Comparison of ENCODE assay signal across 11 cellular contexts in genomic region chr14:57392830-57393229, GRCh38. TPM values are rescaled to one million over a fixed set of nuclear protein-coding genes. Genes with fewer than 3 reads are reported as not detected.
DNase-seq lines count a peak whose midpoint lies in the region; ATAC-seq, FAIRE-seq and TF ChIP-seq lines count a peak whose summit lies in the region.
"Had no signal": no experiment of that assay in that cellular context is flagged by ENCODE, and none has a peak within 500 bp of the region (broad histone marks: within the 10 kb centered on the region; RNA-seq: fewer than 3 reads in every experiment).

No MANE protein-coding gene starts in this region.

- peaks cover 35% of the 10 kb centered on the region for H3K4me1 Mint-ChIP-seq in activated naive CD4-positive, alpha-beta T cell treated with anti-CD3 and anti-CD28 coated beads for 36 hours (ENCODE audit: low read depth)
- H3K4me1 Mint-ChIP-seq in WTC11 = peaks cover 33% of the 10 kb centered on the region
- peaks cover 25% of the 10 kb centered on the region for H3K4me1 Mint-ChIP-seq in stimulated activated effector memory CD8-positive, alpha-beta T cell treated with anti-CD3 and anti-CD28 coated beads, Interleukin-12 subunit alpha, Interleukin-12 subunit beta, amount 100 ng/mL, for 72 hours

- ATAC-seq in activated naive CD4-positive, alpha-beta T cell treated with anti-CD3 and anti-CD28 coated beads, Interleukin-2, amount 50 U/mL, for 72 hours = no peak
- ATAC-seq in WTC11 = no peak
- ATAC-seq in stimulated activated effector memory CD8-positive, alpha-beta T cell treated with anti-CD3 and anti-CD28 coated beads, Interleukin-12 subunit alpha, Interleukin-12 subunit beta, amount 100 ng/mL, for 72 hours = no peak

- H3K9me3 Mint-ChIP-seq in activated naive CD4-positive, alpha-beta T cell treated with anti-CD3 and anti-CD28 coated beads for 36 hours = no peaks in the 10 kb centered on the region
- no peaks in the 10 kb centered on the region for H3K9me3 Mint-ChIP-seq in activated naive CD4-positive, alpha-beta T cell treated with anti-CD3 and anti-CD28 coated beads, Interleukin-2, amount 50 U/mL, for 72 hours
- no peaks in the 10 kb centered on the region for H3K9me3 Mint-ChIP-seq in WTC11
- H3K9me3 Mint-ChIP-seq in stimulated activated effector memory CD8-positive, alpha-beta T cell treated with anti-CD3 and anti-CD28 coated beads, Interleukin-12 subunit alpha, Interleukin-12 subunit beta, amount 100 ng/mL, for 72 hours = no peaks in the 10 kb centered on the region

- H3K27ac Mint-ChIP-seq in activated naive CD4-positive, alpha-beta T cell treated with anti-CD3 and anti-CD28 coated beads for 36 hours = no peak overlapping the region
- no peak overlapping the region for H3K27ac Mint-ChIP-seq in activated naive CD4-positive, alpha-beta T cell treated with anti-CD3 and anti-CD28 coated beads, Interleukin-2, amount 50 U/mL, for 72 hours
- no peak overlapping the region for H3K27ac Mint-ChIP-seq in WTC11
- H3K27ac Mint-ChIP-seq in stimulated activated effector memory CD8-positive, alpha-beta T cell treated with anti-CD3 and anti-CD28 coated beads, Interleukin-12 subunit alpha, Interleukin-12 subunit beta, amount 100 ng/mL, for 72 hours = no peak overlapping the region

- H3K4me3 ChIP-seq in foreskin fibroblast (ENCODE audit: low read depth in 1 of 2, low read length in 2 of 2) = peak overlapping the region; percentile 72 to 82

- no peak for TF ChIP-seq CTCF in WTC11 (IDR thresholded peaks at IDR 0.05)
- TF ChIP-seq CTCF in foreskin fibroblast (IDR thresholded peaks at IDR 0.05; ENCODE audit: low read depth, low read length) = no peak

- H3K27me3 Mint-ChIP-seq in activated naive CD4-positive, alpha-beta T cell treated with anti-CD3 and anti-CD28 coated beads for 36 hours (ENCODE audit: low read depth) = no peaks in the 10 kb centered on the region
- no peaks in the 10 kb centered on the region for H3K27me3 Mint-ChIP-seq in WTC11 (ENCODE audit: low read depth)

- intact Hi-C loops in activated naive CD4-positive, alpha-beta T cell treated with anti-CD3 and anti-CD28 coated beads for 36 hours (cut with micrococcal nuclease) = loop anchor here (5.0 to 10.0 kb wide), 4 partner anchors 168 to 1811 kb away; partner anchors contain the start of genes ARID4A, KTN1 and PELI2

- no peak for DNase-seq in activated naive CD4-positive, alpha-beta T cell treated with anti-CD3 and anti-CD28 coated beads for 36 hours
- no peak for DNase-seq in activated naive CD4-positive, alpha-beta T cell treated with anti-CD3 and anti-CD28 coated beads, Interleukin-2, amount 50 U/mL, for 72 hours (ENCODE audit: low spot score in 2 of 2)
- DNase-seq in WTC11 (ENCODE audit: low spot score) (no peak), foreskin fibroblast (no peak), NCI-H1048 (lab: John Stamatoyannopoulos, UW) (no peak), urothelium cell line (ENCODE audit: low spot score) (no peak), DMS53 treated with DMSO at 0.1 percent for 48 hours (lab: John Stamatoyannopoulos, UW; ENCODE audit: unreplicated experiment) (no peak)
- no peak for DNase-seq in stimulated activated effector memory CD8-positive, alpha-beta T cell treated with anti-CD3 and anti-CD28 coated beads, Interleukin-12 subunit alpha, Interleukin-12 subunit beta, amount 100 ng/mL, for 72 hours (ENCODE audit: low spot score in 2 of 2)
- DNase-seq: activated gamma-delta T cell, hypothalamus, Kasumi-1 had no signal

- no peak for FAIRE-seq in urothelium cell line (lab: Jason Lieb, UNC)

- POLR2A ChIA-PET in WTC11 (lab: Charles Lee) = no interaction called here

- peak overlapping the region; percentile 89 for H3K4me3 Mint-ChIP-seq in activated naive CD4-positive, alpha-beta T cell treated with anti-CD3 and anti-CD28 coated beads for 36 hours
- H3K4me3 Mint-ChIP-seq in WTC11 = peak overlapping the region; percentile 95
- H3K4me3 Mint-ChIP-seq in stimulated activated effector memory CD8-positive, alpha-beta T cell treated with anti-CD3 and anti-CD28 coated beads, Interleukin-12 subunit alpha, Interleukin-12 subunit beta, amount 100 ng/mL, for 72 hours = peak overlapping the region; percentile 90

- peaks cover 13% of the 10 kb centered on the region for H3K36me3 Mint-ChIP-seq in activated naive CD4-positive, alpha-beta T cell treated with anti-CD3 and anti-CD28 coated beads for 36 hours (ENCODE audit: low read depth)
- peaks cover 6 to 33% of the 10 kb centered on the region in 2 donors for H3K36me3 Mint-ChIP-seq in activated naive CD4-positive, alpha-beta T cell treated with anti-CD3 and anti-CD28 coated beads, Interleukin-2, amount 50 U/mL, for 72 hours
- peaks cover 5% of the 10 kb centered on the region for H3K36me3 Mint-ChIP-seq in WTC11
- peaks cover 49% of the 10 kb centered on the region for H3K36me3 Mint-ChIP-seq in stimulated activated effector memory CD8-positive, alpha-beta T cell treated with anti-CD3 and anti-CD28 coated beads, Interleukin-12 subunit alpha, Interleukin-12 subunit beta, amount 100 ng/mL, for 72 hours

- CTCF ChIA-PET in activated naive CD4-positive, alpha-beta T cell treated with anti-CD3 and anti-CD28 coated beads for 36 hours (lab: Charles Lee) = no interaction called here
- CTCF ChIA-PET in WTC11 (lab: Charles Lee) = no interaction called here

TF ChIP-seq in WTC11, 78 proteins besides CTCF, POLR2A, EP300 and RAD21:
- no peak for TF ChIP-seq ZMAT4 (CRISPR knock-in tag; IDR thresholded peaks at IDR 0.05)
- no peak for TF ChIP-seq MAX (CRISPR knock-in tag; IDR thresholded peaks at IDR 0.05)
- TF ChIP-seq SOX15 (CRISPR knock-in tag; IDR thresholded peaks at IDR 0.05) = no peak
- TF ChIP-seq ETV6 (CRISPR knock-in tag; IDR thresholded peaks at IDR 0.05) = no peak
- TF ChIP-seq USF2 (CRISPR knock-in tag; IDR thresholded peaks at IDR 0.05) = no peak
- TF ChIP-seq IRF2 (CRISPR knock-in tag; IDR thresholded peaks at IDR 0.05; ENCODE audit: borderline replicate concordance, low read depth) = no peak

RNA-seq across cellular contexts. Expression of gene NAA30, which starts 2.4 kb away (rescaled TPM):
- total RNA-seq in activated naive CD4-positive, alpha-beta T cell treated with anti-CD3 and anti-CD28 coated beads for 36 hours = 10 to 100 TPM; 12.3 to 12.5 TPM
- 10 to 100 TPM; 14.5 to 15.7 TPM for total RNA-seq in activated naive CD4-positive, alpha-beta T cell treated with anti-CD3 and anti-CD28 coated beads, Interleukin-2, amount 50 U/mL, for 72 hours
- total RNA-seq in WTC11 (2021) = 16.9 to 18.5 TPM (median 17.8 TPM) in 3 replicates
